In the genomic region with DNA sequence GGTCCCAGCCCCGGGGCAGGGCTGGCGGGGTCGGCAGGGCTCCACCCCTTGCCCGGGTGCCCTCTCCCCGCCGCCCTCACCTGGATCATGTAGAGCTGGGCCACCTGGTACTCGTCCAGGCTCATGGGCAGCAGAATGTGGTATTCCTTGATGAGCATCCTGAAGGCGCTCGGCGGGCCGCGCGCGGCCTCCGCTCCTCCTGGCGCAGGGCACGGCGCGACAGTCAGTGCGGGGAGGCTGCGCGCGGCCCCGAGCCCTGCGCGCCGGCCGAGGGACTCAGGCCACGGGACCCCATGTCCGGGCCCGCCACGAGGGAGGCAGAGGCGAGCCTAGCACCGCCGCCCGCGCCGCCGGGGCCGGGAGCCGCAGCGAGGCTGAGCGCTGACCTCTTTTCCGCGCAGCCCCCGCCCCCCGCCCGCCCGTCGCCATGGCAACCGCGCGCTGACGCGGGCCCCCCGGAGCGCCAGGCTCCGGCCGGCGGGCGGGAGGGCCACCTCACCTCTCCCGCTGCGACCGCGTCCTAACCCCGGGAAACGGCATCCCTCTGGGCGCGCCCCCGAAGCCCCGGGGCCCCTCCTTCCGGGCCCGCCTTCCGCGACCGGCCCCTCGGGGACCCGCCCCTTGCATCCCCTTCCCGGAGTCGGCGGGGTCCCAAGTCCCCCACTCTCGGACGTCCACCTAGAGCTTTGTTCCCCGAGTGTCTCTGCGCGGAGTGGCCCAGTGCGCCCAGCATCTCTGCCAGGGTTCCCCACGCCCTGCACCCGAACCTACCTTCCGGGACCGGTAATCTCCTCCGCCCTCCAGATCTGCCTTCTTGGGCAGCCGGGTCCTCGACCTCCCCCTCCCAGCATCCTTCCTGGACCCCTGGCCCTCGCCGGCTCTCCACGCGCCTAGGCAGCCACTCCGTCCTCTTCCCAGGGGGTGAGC, we compare ENCODE assay signal across 1 cellular context.
A peak's percentile ranks its signal among the peaks of the same experiment; 100 is the strongest.
TF ChIP-seq lines count a peak whose summit lies in the region.

No MANE protein-coding gene starts in this region.

TF ChIP-seq in K562, 482 proteins besides CTCF, POLR2A, EP300 and RAD21 (continued from another document and continues in another):
- TF ChIP-seq, protein P1, sequence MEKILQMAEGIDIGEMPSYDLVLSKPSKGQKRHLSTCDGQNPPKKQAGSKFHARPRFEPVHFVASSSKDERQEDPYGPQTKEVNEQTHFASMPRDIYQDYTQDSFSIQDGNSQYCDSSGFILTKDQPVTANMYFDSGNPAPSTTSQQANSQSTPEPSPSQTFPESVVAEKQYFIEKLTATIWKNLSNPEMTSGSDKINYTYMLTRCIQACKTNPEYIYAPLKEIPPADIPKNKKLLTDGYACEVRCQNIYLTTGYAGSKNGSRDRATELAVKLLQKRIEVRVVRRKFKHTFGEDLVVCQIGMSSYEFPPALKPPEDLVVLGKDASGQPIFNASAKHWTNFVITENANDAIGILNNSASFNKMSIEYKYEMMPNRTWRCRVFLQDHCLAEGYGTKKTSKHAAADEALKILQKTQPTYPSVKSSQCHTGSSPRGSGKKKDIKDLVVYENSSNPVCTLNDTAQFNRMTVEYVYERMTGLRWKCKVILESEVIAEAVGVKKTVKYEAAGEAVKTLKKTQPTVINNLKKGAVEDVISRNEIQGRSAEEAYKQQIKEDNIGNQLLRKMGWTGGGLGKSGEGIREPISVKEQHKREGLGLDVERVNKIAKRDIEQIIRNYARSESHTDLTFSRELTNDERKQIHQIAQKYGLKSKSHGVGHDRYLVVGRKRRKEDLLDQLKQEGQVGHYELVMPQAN (IDR thresholded peaks at IDR 0.05; ENCODE audit: borderline replicate concordance), result peak; percentile 56; the same call in 1 of the 2 replicates
- TF ChIP-seq SAFB (IDR thresholded peaks at IDR 0.05; ENCODE audit: borderline replicate concordance, low read depth, low read length) (peak; percentile 56; the same call in 1 of the 2 replicates), DLX4 (CRISPR knock-in tag; IDR thresholded peaks at IDR 0.05) (no peak), PML (IDR thresholded peaks at IDR 0.05; ENCODE audit: low read length) (no peak), PHTF2 (CRISPR knock-in tag; IDR thresholded peaks at IDR 0.05) (no peak), ZNF239 (CRISPR knock-in tag; IDR thresholded peaks at IDR 0.05) (no peak), SIN3B (IDR thresholded peaks at IDR 0.05; ENCODE audit: low read depth) (no peak), BDP1 (IDR thresholded peaks at IDR 0.05; ENCODE audit: insufficient read depth, insufficient read length) (no peak), ZNF280A (IDR thresholded peaks at IDR 0.05; ENCODE audit: low read depth, partially characterized antibody) (no peak), DEAF1 (CRISPR knock-in tag; IDR thresholded peaks at IDR 0.05) (no peak), BCLAF1 (IDR thresholded peaks at IDR 0.05; ENCODE audit: borderline replicate concordance in 1 of 2, control insufficient read depth in 1 of 2, low read depth in 2 of 2, low read length in 1 of 2) (no peak), PRMT5 (CRISPR knock-in tag; IDR thresholded peaks at IDR 0.05) (no peak), ETS1 (conservative IDR thresholded peaks at IDR 0.05; ENCODE audit: control insufficient read depth, low read depth, low read length) (no peak), IRF2 (CRISPR knock-in tag; IDR thresholded peaks at IDR 0.05) (no peak), ADNP (tag; IDR thresholded peaks at IDR 0.05) (no peak), ZBTB1 (CRISPR knock-in tag; IDR thresholded peaks at IDR 0.05; ENCODE audit: borderline replicate concordance, low read depth) (no peak), ZNF780A (CRISPR knock-in tag; IDR thresholded peaks at IDR 0.05) (no peak), TAL1 (IDR thresholded peaks at IDR 0.05) (no peak), MAZ (CRISPR knock-in tag; conservative IDR thresholded peaks at IDR 0.05 in 1 of 2, IDR thresholded peaks at IDR 0.05 in 1 of 2) (no peak), ZSCAN29 (IDR thresholded peaks at IDR 0.05) (no peak), HDAC6 (IDR thresholded peaks at IDR 0.05; ENCODE audit: low read depth, low read length) (0 out of 2 replicates have a peak, but pooled peaks have one; percentile 51), ZNF175 (CRISPR knock-in tag; IDR thresholded peaks at IDR 0.05; ENCODE audit: low read depth) (no peak), SLC30A9 (CRISPR knock-in tag; IDR thresholded peaks at IDR 0.05) (no peak), HDAC2 (IDR thresholded peaks at IDR 0.05) (0 out of 2 replicates have a peak, but pooled peaks have one; percentile 35), VEZF1 (CRISPR knock-in tag; IDR thresholded peaks at IDR 0.05) (peak; percentile 81), ARID4B (CRISPR knock-in tag; IDR thresholded peaks at IDR 0.05) (peak; percentile 60; the same call in 1 of the 2 replicates), CXXC5 (CRISPR knock-in tag; IDR thresholded peaks at IDR 0.05) (peak; percentile 31), MAFK (IDR thresholded peaks at IDR 0.05; ENCODE audit: low read length) (no peak), MCM2 (IDR thresholded peaks at IDR 0.05; ENCODE audit: low read depth) (no peak), CREM (IDR thresholded peaks at IDR 0.05; ENCODE audit: low read depth) (peak; percentile 28; the same call in 1 of the 2 replicates), ELF4 (CRISPR knock-in tag; IDR thresholded peaks at IDR 0.05) (no peak)
- TF ChIP-seq, protein P2, sequence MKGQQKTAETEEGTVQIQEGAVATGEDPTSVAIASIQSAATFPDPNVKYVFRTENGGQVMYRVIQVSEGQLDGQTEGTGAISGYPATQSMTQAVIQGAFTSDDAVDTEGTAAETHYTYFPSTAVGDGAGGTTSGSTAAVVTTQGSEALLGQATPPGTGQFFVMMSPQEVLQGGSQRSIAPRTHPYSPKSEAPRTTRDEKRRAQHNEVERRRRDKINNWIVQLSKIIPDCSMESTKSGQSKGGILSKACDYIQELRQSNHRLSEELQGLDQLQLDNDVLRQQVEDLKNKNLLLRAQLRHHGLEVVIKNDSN (CRISPR knock-in tag; IDR thresholded peaks at IDR 0.05), result no peak
- TF ChIP-seq, protein P3, sequence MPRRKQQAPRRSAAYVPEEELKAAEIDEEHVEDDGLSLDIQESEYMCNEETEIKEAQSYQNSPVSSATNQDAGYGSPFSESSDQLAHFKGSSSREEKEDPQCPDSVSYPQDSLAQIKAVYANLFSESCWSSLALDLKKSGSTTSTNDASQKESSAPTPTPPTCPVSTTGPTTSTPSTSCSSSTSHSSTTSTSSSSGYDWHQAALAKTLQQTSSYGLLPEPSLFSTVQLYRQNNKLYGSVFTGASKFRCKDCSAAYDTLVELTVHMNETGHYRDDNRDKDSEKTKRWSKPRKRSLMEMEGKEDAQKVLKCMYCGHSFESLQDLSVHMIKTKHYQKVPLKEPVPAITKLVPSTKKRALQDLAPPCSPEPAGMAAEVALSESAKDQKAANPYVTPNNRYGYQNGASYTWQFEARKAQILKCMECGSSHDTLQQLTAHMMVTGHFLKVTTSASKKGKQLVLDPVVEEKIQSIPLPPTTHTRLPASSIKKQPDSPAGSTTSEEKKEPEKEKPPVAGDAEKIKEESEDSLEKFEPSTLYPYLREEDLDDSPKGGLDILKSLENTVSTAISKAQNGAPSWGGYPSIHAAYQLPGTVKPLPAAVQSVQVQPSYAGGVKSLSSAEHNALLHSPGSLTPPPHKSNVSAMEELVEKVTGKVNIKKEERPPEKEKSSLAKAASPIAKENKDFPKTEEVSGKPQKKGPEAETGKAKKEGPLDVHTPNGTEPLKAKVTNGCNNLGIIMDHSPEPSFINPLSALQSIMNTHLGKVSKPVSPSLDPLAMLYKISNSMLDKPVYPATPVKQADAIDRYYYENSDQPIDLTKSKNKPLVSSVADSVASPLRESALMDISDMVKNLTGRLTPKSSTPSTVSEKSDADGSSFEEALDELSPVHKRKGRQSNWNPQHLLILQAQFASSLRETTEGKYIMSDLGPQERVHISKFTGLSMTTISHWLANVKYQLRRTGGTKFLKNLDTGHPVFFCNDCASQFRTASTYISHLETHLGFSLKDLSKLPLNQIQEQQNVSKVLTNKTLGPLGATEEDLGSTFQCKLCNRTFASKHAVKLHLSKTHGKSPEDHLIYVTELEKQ (CRISPR knock-in tag; IDR thresholded peaks at IDR 0.05), result no peak
